2 cellular contexts compared by ENCODE assay signal in genomic region chr14:36847366-36847765, GRCh38.
A peak's percentile ranks its signal among the peaks of the same experiment; 100 is the strongest.
TF ChIP-seq lines count a peak whose summit lies in the region.

No MANE protein-coding gene starts in this region.

TF ChIP-seq in HEK293, 187 proteins besides CTCF, POLR2A, EP300 and RAD21:
- TF ChIP-seq ZFP3 (tag by site-specific recombination; IDR thresholded peaks at IDR 0.05; ENCODE audit: low read depth) (no peak), ZSCAN30 (tag by site-specific recombination; IDR thresholded peaks at IDR 0.05) (no peak), ZNF596 (tag by site-specific recombination; IDR thresholded peaks at IDR 0.05) (no peak), GLIS1 (tag by site-specific recombination; IDR thresholded peaks at IDR 0.05) (peak; percentile 90), ZBTB17 (tag by site-specific recombination; IDR thresholded peaks at IDR 0.05) (peak; percentile 32; the same call in 1 of the 2 replicates)

TF ChIP-seq in K562, 482 proteins besides CTCF, POLR2A, EP300 and RAD21:
- TF ChIP-seq L3MBTL2 (IDR thresholded peaks at IDR 0.05) (no peak), POLR2B (IDR thresholded peaks at IDR 0.05; ENCODE audit: low read depth, partially characterized antibody) (no peak), ZEB2 (IDR thresholded peaks at IDR 0.05) (no peak), SIX5 (IDR thresholded peaks at IDR 0.05; ENCODE audit: borderline replicate concordance in 1 of 2, insufficient read depth in 1 of 2, low read depth in 1 of 2, low read length in 2 of 2) (no peak), RB1 (IDR thresholded peaks at IDR 0.05; ENCODE audit: low read depth) (no peak), TBP (optimal IDR thresholded peaks at IDR 0.05; ENCODE audit: low read depth, low read length) (no peak), SMAD4 (CRISPR knock-in tag; conservative IDR thresholded peaks at IDR 0.05) (no peak), TFAP4 (CRISPR knock-in tag; IDR thresholded peaks at IDR 0.05; ENCODE audit: borderline replicate concordance) (no peak), FOXO4 (CRISPR knock-in tag; IDR thresholded peaks at IDR 0.05) (no peak), PURB (CRISPR knock-in tag; IDR thresholded peaks at IDR 0.05; ENCODE audit: low read depth) (no peak)
- TF ChIP-seq, protein P1, sequence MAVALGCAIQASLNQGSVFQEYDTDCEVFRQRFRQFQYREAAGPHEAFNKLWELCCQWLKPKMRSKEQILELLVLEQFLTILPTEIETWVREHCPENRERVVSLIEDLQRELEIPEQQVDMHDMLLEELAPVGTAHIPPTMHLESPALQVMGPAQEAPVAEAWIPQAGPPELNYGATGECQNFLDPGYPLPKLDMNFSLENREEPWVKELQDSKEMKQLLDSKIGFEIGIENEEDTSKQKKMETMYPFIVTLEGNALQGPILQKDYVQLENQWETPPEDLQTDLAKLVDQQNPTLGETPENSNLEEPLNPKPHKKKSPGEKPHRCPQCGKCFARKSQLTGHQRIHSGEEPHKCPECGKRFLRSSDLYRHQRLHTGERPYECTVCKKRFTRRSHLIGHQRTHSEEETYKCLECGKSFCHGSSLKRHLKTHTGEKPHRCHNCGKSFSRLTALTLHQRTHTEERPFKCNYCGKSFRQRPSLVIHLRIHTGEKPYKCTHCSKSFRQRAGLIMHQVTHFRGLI (CRISPR knock-in tag; IDR thresholded peaks at IDR 0.05) = no peak
- TF ChIP-seq, protein P2, sequence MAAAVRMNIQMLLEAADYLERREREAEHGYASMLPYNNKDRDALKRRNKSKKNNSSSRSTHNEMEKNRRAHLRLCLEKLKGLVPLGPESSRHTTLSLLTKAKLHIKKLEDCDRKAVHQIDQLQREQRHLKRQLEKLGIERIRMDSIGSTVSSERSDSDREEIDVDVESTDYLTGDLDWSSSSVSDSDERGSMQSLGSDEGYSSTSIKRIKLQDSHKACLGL (CRISPR knock-in tag; IDR thresholded peaks at IDR 0.05; ENCODE audit: borderline replicate concordance, poor library complexity, severe bottlenecking) = no peak
- TF ChIP-seq, protein P3, sequence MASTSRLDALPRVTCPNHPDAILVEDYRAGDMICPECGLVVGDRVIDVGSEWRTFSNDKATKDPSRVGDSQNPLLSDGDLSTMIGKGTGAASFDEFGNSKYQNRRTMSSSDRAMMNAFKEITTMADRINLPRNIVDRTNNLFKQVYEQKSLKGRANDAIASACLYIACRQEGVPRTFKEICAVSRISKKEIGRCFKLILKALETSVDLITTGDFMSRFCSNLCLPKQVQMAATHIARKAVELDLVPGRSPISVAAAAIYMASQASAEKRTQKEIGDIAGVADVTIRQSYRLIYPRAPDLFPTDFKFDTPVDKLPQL (IDR thresholded peaks at IDR 0.05; ENCODE audit: extremely low read depth, insufficient read length) = no peak
